15 cellular contexts compared by ENCODE assay signal in genomic region chr14:32512348-32512747, GRCh38.
"Had no signal": no experiment of that assay in that cellular context is flagged by ENCODE, and none has a peak within 500 bp of the region (broad histone marks: within the 10 kb centered on the region; RNA-seq: fewer than 3 reads in every experiment).

No MANE protein-coding gene starts in this region.

- H3K27ac Mint-ChIP-seq: activated CD8-positive, alpha-beta T cell treated with anti-CD3 and anti-CD28 coated beads for 36 hours; activated naive CD8-positive, alpha-beta T cell treated with anti-CD3 and anti-CD28 coated beads for 36 hours; activated T-cell treated with anti-CD3 and anti-CD28 coated beads, Interleukin-2, amount 50 U/mL, for 72 hours; stimulated activated naive CD8-positive, alpha-beta T cell treated with anti-CD3 and anti-CD28 coated beads, Interleukin-15, Interleukin-2, amounts not matched to agents 100 ng/mL and 50 ng/mL, for 24 hours; T-cell had no signal

- H3K27ac ChIP-seq: vagina, VCaP had no signal

- H3K27me3 ChIP-seq: vagina had no signal

- H3K9me3 ChIP-seq: vagina had no signal

- H3K4me3 Mint-ChIP-seq: activated CD8-positive, alpha-beta T cell treated with anti-CD3 and anti-CD28 coated beads for 36 hours; activated naive CD8-positive, alpha-beta T cell treated with anti-CD3 and anti-CD28 coated beads for 36 hours; activated T-cell treated with anti-CD3 and anti-CD28 coated beads, Interleukin-2, amount 50 U/mL, for 72 hours; stimulated activated naive CD8-positive, alpha-beta T cell treated with anti-CD3 and anti-CD28 coated beads, Interleukin-15, Interleukin-2, amounts not matched to agents 100 ng/mL and 50 ng/mL, for 24 hours; T-cell had no signal

- DNase-seq: activated CD8-positive, alpha-beta memory T cell treated with anti-CD3 and anti-CD28 coated beads, Interleukin-2, amount 50 U/mL, for 4 hours; activated CD8-positive, alpha-beta T cell treated with anti-CD3 and anti-CD28 coated beads for 36 hours; activated gamma-delta T cell treated with Interleukin-2 at 50 U/mL for 16 hours; activated naive CD8-positive, alpha-beta T cell treated with anti-CD3 and anti-CD28 coated beads for 36 hours; activated T-cell treated with anti-CD3 and anti-CD28 coated beads, Interleukin-2, amount 50 U/mL, for 72 hours; anterior cingulate cortex; effector CD8-positive, alpha-beta T cell; head of caudate nucleus; islet precursor cell; posterior cingulate gyrus; stimulated activated CD4-positive, alpha-beta T cell treated with anti-CD3 and anti-CD28 coated beads, Interleukin-4, amount 100 ng/mL, for 1 hour; T-cell had no signal

- H3K4me1 Mint-ChIP-seq: activated naive CD8-positive, alpha-beta T cell treated with anti-CD3 and anti-CD28 coated beads for 36 hours; T-cell had no signal

- H3K4me3 ChIP-seq: vagina had no signal

- H3K9me3 Mint-ChIP-seq: activated CD8-positive, alpha-beta T cell treated with anti-CD3 and anti-CD28 coated beads for 36 hours; activated naive CD8-positive, alpha-beta T cell treated with anti-CD3 and anti-CD28 coated beads for 36 hours; activated T-cell treated with anti-CD3 and anti-CD28 coated beads, Interleukin-2, amount 50 U/mL, for 72 hours; stimulated activated naive CD8-positive, alpha-beta T cell treated with anti-CD3 and anti-CD28 coated beads, Interleukin-15, Interleukin-2, amounts not matched to agents 100 ng/mL and 50 ng/mL, for 24 hours; T-cell had no signal

- H3K27me3 Mint-ChIP-seq: activated CD8-positive, alpha-beta T cell treated with anti-CD3 and anti-CD28 coated beads for 36 hours had no signal

- H3K36me3 Mint-ChIP-seq: activated naive CD8-positive, alpha-beta T cell treated with anti-CD3 and anti-CD28 coated beads for 36 hours; T-cell had no signal

- H3K36me3 ChIP-seq: vagina had no signal
